ENCODE assay signal across 20 cellular contexts in the genomic region with DNA sequence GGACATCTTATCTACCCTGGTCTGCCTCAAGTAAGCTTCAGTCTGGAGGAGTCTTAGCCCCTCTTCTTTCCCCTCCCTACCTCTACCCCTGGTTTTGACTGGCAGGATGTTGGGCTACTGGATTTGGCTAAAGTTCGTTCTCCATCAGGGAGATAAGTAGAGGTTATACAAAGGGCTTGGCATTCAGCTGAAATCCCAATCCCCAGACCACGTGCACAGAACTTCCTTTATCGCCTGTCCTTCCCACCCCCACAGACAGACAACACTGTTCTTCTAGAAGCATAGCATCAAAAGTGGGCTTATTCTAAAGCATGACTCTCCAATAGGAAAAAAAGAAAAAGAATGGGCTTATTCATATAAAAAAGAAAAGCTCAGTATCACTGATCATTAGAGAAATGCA. TPM values are rescaled to one million over a fixed set of nuclear protein-coding genes. Genes with fewer than 3 reads are reported as not detected.
"Had no signal": no experiment of that assay in that cellular context is flagged by ENCODE, and none has a peak within 500 bp of the region (broad histone marks: within the 10 kb centered on the region; RNA-seq: fewer than 3 reads in every experiment).

No MANE protein-coding gene starts in this region.

- ATAC-seq: esophagus mucosa; naive thymus-derived CD4-positive, alpha-beta T cell; psoas muscle had no signal

- DNase-seq: effector memory CD4-positive, alpha-beta T cell; head of caudate nucleus; hypothalamus; islet precursor cell; naive thymus-derived CD4-positive, alpha-beta T cell; nephron progenitor cell; psoas muscle; small intestine; stimulated activated CD4-positive, alpha-beta T cell treated with anti-CD3 and anti-CD28 coated beads, Interleukin-2, amount 100 ng/mL, for 48 hours; stimulated activated naive CD4-positive, alpha-beta T cell treated with Interleukin-2 at 50 U/mL for 16 hours; trophoblast cell had no signal

- H3K27ac Mint-ChIP-seq: nephron progenitor cell had no signal

- H3K36me3 Mint-ChIP-seq: naive thymus-derived CD4-positive, alpha-beta T cell had no signal

- H3K9me3 Mint-ChIP-seq: central memory CD8-positive, alpha-beta T cell; naive thymus-derived CD4-positive, alpha-beta T cell; nephron progenitor cell had no signal

- H3K4me3 Mint-ChIP-seq: central memory CD8-positive, alpha-beta T cell; naive thymus-derived CD4-positive, alpha-beta T cell; nephron progenitor cell had no signal

- H3K4me1 Mint-ChIP-seq: central memory CD8-positive, alpha-beta T cell; naive thymus-derived CD4-positive, alpha-beta T cell had no signal

RNA-seq across cellular contexts. Expression of gene PRG3, which starts 7.8 kb away (rescaled TPM):
- total RNA-seq: esophagus mucosa; fibroblast of lung; fibroblast of villous mesenchyme; lung microvascular endothelial cell; mesenteric fat pad; mononuclear cell; naive thymus-derived CD4-positive, alpha-beta T cell; osteoblast; psoas muscle; urinary bladder had no signal
- polyA plus RNA-seq: fibroblast of lung; naive thymus-derived CD4-positive, alpha-beta T cell; psoas muscle; small intestine; urinary bladder had no signal

RNA-seq across cellular contexts. Expression of gene PRG2, which starts 17.3 kb away (rescaled TPM):
- total RNA-seq: esophagus mucosa, fibroblast of lung, fibroblast of villous mesenchyme, lung microvascular endothelial cell, osteoblast had no signal
- polyA plus RNA-seq: fibroblast of lung; naive thymus-derived CD4-positive, alpha-beta T cell; psoas muscle; urinary bladder had no signal

RNA-seq across cellular contexts. Expression of gene P2RX3, which starts 35.0 kb away (rescaled TPM):
- total RNA-seq: esophagus mucosa; fibroblast of lung; fibroblast of villous mesenchyme; lung microvascular endothelial cell; mesenteric fat pad; mononuclear cell; naive thymus-derived CD4-positive, alpha-beta T cell; osteoblast had no signal
- polyA plus RNA-seq: fibroblast of lung; naive thymus-derived CD4-positive, alpha-beta T cell had no signal
